ENCODE assay signal across 8 cellular contexts in the genomic region with DNA sequence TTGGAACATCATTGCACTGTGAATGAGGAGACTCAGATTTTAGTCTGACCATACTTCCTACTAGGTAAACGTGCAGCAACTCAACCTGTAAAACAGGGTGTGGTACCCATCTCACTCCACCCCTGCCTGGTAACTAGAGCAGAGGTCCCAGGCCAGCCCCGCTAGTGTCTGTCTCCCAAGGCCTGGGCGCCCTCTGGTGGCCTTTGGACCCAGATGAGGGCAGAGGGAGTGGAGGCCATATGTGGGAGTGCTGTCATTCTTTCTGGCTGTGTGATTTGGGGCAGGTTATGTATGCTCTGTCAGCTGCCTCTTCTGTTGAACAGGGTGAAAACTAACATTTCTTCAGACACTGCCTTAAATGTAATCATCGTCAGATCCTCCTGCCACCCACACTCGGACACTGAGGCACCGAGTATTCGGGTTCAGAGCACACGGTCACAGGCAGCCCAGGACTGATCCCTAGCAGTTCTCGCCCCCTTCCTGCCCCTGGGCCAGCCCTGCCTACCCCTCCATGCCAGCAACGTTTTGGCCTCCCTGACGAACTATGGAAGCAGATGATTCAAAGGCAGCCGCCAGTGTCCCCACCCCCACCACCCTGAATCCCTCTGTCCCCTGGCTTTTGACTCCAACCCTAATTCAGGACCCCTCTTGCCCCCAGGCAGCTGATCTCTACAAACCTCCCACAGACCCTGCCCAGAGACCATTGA.
A peak's percentile ranks its signal among the peaks of the same experiment; 100 is the strongest.
DNase-seq lines count a peak whose midpoint lies in the region; ATAC-seq and TF ChIP-seq lines count a peak whose summit lies in the region.

No MANE protein-coding gene starts in this region.

- H3K27ac Mint-ChIP-seq in T-cell: peak overlapping the region; percentile 97 to 98

- peak; percentile 91 for TF ChIP-seq CTCF in GM12872 (IDR thresholded peaks at IDR 0.05; ENCODE audit: insufficient read depth, low read depth, low read length)
- peak; percentile 80 to 95 (median 91) for TF ChIP-seq CTCF in heart right ventricle (IDR thresholded peaks at IDR 0.05)

- ATAC-seq in HG02610 (IDR thresholded peaks at IDR 0.05; ENCODE audit: unreplicated experiment): peak; percentile 89
- ATAC-seq in T-cell (replicated peaks in 1 of 4): peak; percentile 84 to 88 (median 84)
- peak; percentile 88 to 97 (median 94) for ATAC-seq in heart right ventricle

- POLR2A ChIA-PET in T-cell (lab: Charles Lee): interaction anchor here (0.5 to 0.8 kb wide), 4 partner anchors 11 to 174 kb away, joined by 3 to 9 read pairs (median 7); no protein-coding TSS in a partner anchor

- H3K27me3 Mint-ChIP-seq in T-cell: no peaks in the 10 kb centered on the region

- H3K9me3 Mint-ChIP-seq in T-cell: no peaks in the 10 kb centered on the region

- H3K9me3 ChIP-seq in heart right ventricle: no peaks in the 10 kb centered on the region

- peaks cover 0 to 25% (median 9%) of the 10 kb centered on the region in 9 donors for H3K4me1 ChIP-seq in heart right ventricle

- no peaks in the 10 kb centered on the region for H3K36me3 ChIP-seq in heart right ventricle

- CTCF ChIA-PET in T-cell (lab: Charles Lee): interaction anchor here (0.5 to 1.8 kb wide), 12 partner anchors 10 to 1906 kb away, joined by 3 to 6 read pairs (median 4); a partner anchor contains a TSS

- H3K4me3 Mint-ChIP-seq in T-cell: peak overlapping the region in 1 of 3 donors; percentile 51

- intact Hi-C loops in heart right ventricle (cut with DNase I): loop anchor here (1.0 to 10.0 kb wide), 11 partner anchors 40 to 377 kb away; no protein-coding TSS in a partner anchor

- DNase-seq in NCI-H1092 (lab: John Stamatoyannopoulos, UW) (peak; percentile 81), T-cell (peak; percentile 75 to 91 (median 85)), heart right ventricle (peak; percentile 83 to 87), retina (peak; percentile 80), GOT3 (lab: John Stamatoyannopoulos, UW) (no peak)
- DNase-seq in activated naive CD8-positive, alpha-beta T cell treated with anti-CD3 and anti-CD28 coated beads, Interleukin-2, amount 50 U/mL, for 16 hours (ENCODE audit: low read depth, low spot score): peak; percentile 73

- H3K4me1 Mint-ChIP-seq in T-cell: peaks cover 91 to 96% (median 91%) of the 10 kb centered on the region in 3 donors

- H3K36me3 Mint-ChIP-seq in T-cell: peaks cover 32% of the 10 kb centered on the region

- no peak overlapping the region for H3K4me3 ChIP-seq in heart right ventricle

- H3K27ac ChIP-seq in heart right ventricle: no peak overlapping the region

- 48 to 49% methylated on average over 12 of the region's 12 CpGs for WGBS in heart right ventricle, 2 donors

- H3K27me3 ChIP-seq in heart right ventricle: peaks cover 0 to 33% (median 11%) of the 10 kb centered on the region in 7 donors
